ENCODE assay signal across 8 cellular contexts in genomic region chr19:15107056-15108010, GRCh38. TPM values are rescaled to one million over a fixed set of nuclear protein-coding genes. Genes with fewer than 3 reads are reported as not detected.
A peak's percentile ranks its signal among the peaks of the same experiment; 100 is the strongest.
DNase-seq lines count a peak whose midpoint lies in the region; TF ChIP-seq lines count a peak whose summit lies in the region.

SYDE1 (plus strand) TSS chr19:15107401; CDS start chr19:15107434, 33 bp downstream.

- peaks cover 14% of the 10 kb centered on the region for H3K9me3 Mint-ChIP-seq in chondrocyte (ENCODE audit: low read depth)

- H3K4me3 Mint-ChIP-seq in chondrocyte (ENCODE audit: unreplicated experiment), result peak within 1 kb of the TSS; percentile 88

- DNase-seq in AG10803 (ENCODE audit: low read depth), result peak; percentile 80
- DNase-seq in M059J (ENCODE audit: low read depth), result peak; percentile 74
- DNase-seq in chondrocyte (ENCODE audit: low spot score), result no peak
- DNase-seq in kidney tubule cell (ENCODE audit: low spot score), result peak; percentile 81
- peak; percentile 27 for DNase-seq in stimulated activated CD4-positive, alpha-beta T cell treated with anti-CD3 and anti-CD28 coated beads, Interleukin-4, amount 100 ng/mL, for 1 hour
- no peak for DNase-seq in NCI-H446 treated with DMSO at 0.1 percent for 48 hours (lab: John Stamatoyannopoulos, UW)
- DNase-seq in NCI-H345 treated with DMSO at 0.1 percent for 48 hours (lab: John Stamatoyannopoulos, UW; ENCODE audit: unreplicated experiment), result no peak
- no peak for DNase-seq in cortex of kidney (lab: John Stamatoyannopoulos, UW)

- H3K36me3 Mint-ChIP-seq in chondrocyte (ENCODE audit: low read depth), result peaks cover 23% of the 10 kb centered on the region

- peak within 1 kb of the TSS; percentile 73 for H3K4me3 ChIP-seq in AG10803 (ENCODE audit: low read length)

- no peak for TF ChIP-seq CTCF in AG10803 (conservative IDR thresholded peaks at IDR 0.05; ENCODE audit: low read length)
- TF ChIP-seq CTCF in chondrocyte (IDR thresholded peaks at IDR 0.05), result no peak

- no peaks in the 10 kb centered on the region for H3K27me3 Mint-ChIP-seq in chondrocyte (ENCODE audit: low read depth)

- peaks cover 18% of the 10 kb centered on the region for H3K4me1 Mint-ChIP-seq in chondrocyte (ENCODE audit: low read depth)

- H3K27ac Mint-ChIP-seq in chondrocyte (ENCODE audit: unreplicated experiment), result peak within 1 kb of the TSS; percentile 92

RNA-seq across cellular contexts. Expression of gene SYDE1, which starts in this region (rescaled TPM):
- total RNA-seq in M059J (2014; rRNA removed; shearing (Covaris generic)), result 19.7 and 38.3 TPM in 2 replicates
- total RNA-seq in chondrocyte, result 49.3 to 98.0 TPM (median 96.3 TPM) in 3 replicates

Comparison
In these comparisons a context has a peak if more than half of its experiments do, and no peak if none do; other contexts are left out.
1. DNase-seq: peak in AG10803 (single experiment), M059J (single experiment), kidney tubule cell (single experiment) and stimulated activated CD4-positive, alpha-beta T cell treated with anti-CD3 and anti-CD28 coated beads, Interleukin-4, amount 100 ng/mL, for 1 hour (single experiment); none in chondrocyte (single experiment), NCI-H446 treated with DMSO at 0.1 percent for 48 hours (single experiment), NCI-H345 treated with DMSO at 0.1 percent for 48 hours (single experiment) and cortex of kidney (single experiment).